Comparison of ENCODE assay signal across 13 cellular contexts in genomic region chr17:3447625-3448024, GRCh38. TPM values are rescaled to one million over a fixed set of nuclear protein-coding genes. Genes with fewer than 3 reads are reported as not detected.
DNase-seq lines count a peak whose midpoint lies in the region; ATAC-seq and TF ChIP-seq lines count a peak whose summit lies in the region.
"Had no signal": no experiment of that assay in that cellular context is flagged by ENCODE, and none has a peak within 500 bp of the region (broad histone marks: within the 10 kb centered on the region; RNA-seq: fewer than 3 reads in every experiment).

No MANE protein-coding gene starts in this region.

- H3K4me1 ChIP-seq in upper lobe of right lung (no peaks in the 10 kb centered on the region), prostate gland (replicated peaks) (no peaks in the 10 kb centered on the region)

- TF ChIP-seq POLR2A in NB4 (IDR thresholded peaks at IDR 0.05; ENCODE audit: extremely low read depth, insufficient read length) (no peak), prostate gland (IDR thresholded peaks at IDR 0.05) (no peak)

- no peak overlapping the region for H3K4me3 ChIP-seq in NB4 (ENCODE audit: low read depth, low read length)
- no peak overlapping the region for H3K4me3 ChIP-seq in upper lobe of right lung
- H3K4me3 ChIP-seq in prostate gland: no peak overlapping the region
- H3K4me3 ChIP-seq: skin epidermis had no signal

- peak; percentile 24 for DNase-seq in activated naive CD4-positive, alpha-beta T cell treated with anti-CD3 and anti-CD28 coated beads, Interleukin-2, amount 10 ng/mL, durations not matched to agents 7 days and 5 days
- no peak for DNase-seq in activated naive CD4-positive, alpha-beta T cell treated with anti-CD3 and anti-CD28 coated beads, Interleukin-2, amount 50 U/mL, for 16 hours
- DNase-seq in NB4 (ENCODE audit: low read depth) (peak; percentile 60), endothelial cell (ENCODE audit: low spot score) (peak; percentile 12), upper lobe of right lung (no peak), prostate gland (ENCODE audit: low spot score) (no peak)
- DNase-seq in activated T-helper 1 cell treated with anti-CD3 and anti-CD28 coated beads, Interleukin-12 subunit alpha, Interleukin-12 subunit beta, Interleukin-2, Interleukin-4 antibody, amounts not matched to agents 30 ng/mL and 10 ng/mL and 1 ng/mL, durations not matched to agents 14 hours and 24 hours and 36 hours (ENCODE audit: low spot score): no peak
- DNase-seq in activated CD8-positive, alpha-beta memory T cell treated with anti-CD3 and anti-CD28 coated beads, Interleukin-2, amount 10 ng/mL, durations not matched to agents 7 days and 5 days: no peak
- DNase-seq: activated CD4-positive, CD25-positive, alpha-beta regulatory T cell; NCI-H69 had no signal

- ATAC-seq in upper lobe of right lung: peak; percentile 46
- no peak for ATAC-seq in activated CD8-positive, alpha-beta memory T cell treated with anti-CD3 and anti-CD28 coated beads, Interleukin-2, amount 10 ng/mL, durations not matched to agents 7 days and 5 days

- TF ChIP-seq CTCF in NB4 (IDR thresholded peaks at IDR 0.05; ENCODE audit: low read depth, low read length) (peak; percentile 40), endothelial cell (IDR thresholded peaks at IDR 0.05; ENCODE audit: unreplicated experiment) (no peak), upper lobe of right lung (IDR thresholded peaks at IDR 0.05) (no peak), prostate gland (IDR thresholded peaks at IDR 0.05) (no peak)

- CTCF ChIA-PET in activated naive CD4-positive, alpha-beta T cell treated with anti-CD3 and anti-CD28 coated beads, Interleukin-2, amount 10 ng/mL, durations not matched to agents 7 days and 5 days (lab: Charles Lee): no interaction called here
- CTCF ChIA-PET in activated CD8-positive, alpha-beta memory T cell treated with anti-CD3 and anti-CD28 coated beads, Interleukin-2, amount 10 ng/mL, durations not matched to agents 7 days and 5 days (lab: Charles Lee): no interaction called here

- H3K4me1 Mint-ChIP-seq in activated naive CD4-positive, alpha-beta T cell treated with anti-CD3 and anti-CD28 coated beads, Interleukin-2, amount 10 ng/mL, durations not matched to agents 7 days and 5 days: no peaks in the 10 kb centered on the region
- H3K4me1 Mint-ChIP-seq in endothelial cell (ENCODE audit: unreplicated experiment): no peaks in the 10 kb centered on the region
- no peaks in the 10 kb centered on the region for H3K4me1 Mint-ChIP-seq in activated T-helper 1 cell treated with anti-CD3 and anti-CD28 coated beads, Interleukin-12 subunit alpha, Interleukin-12 subunit beta, Interleukin-2, Interleukin-4 antibody, amounts not matched to agents 30 ng/mL and 10 ng/mL and 1 ng/mL, durations not matched to agents 14 hours and 24 hours and 36 hours (ENCODE audit: low read depth)
- H3K4me1 Mint-ChIP-seq in activated CD8-positive, alpha-beta memory T cell treated with anti-CD3 and anti-CD28 coated beads, Interleukin-2, amount 10 ng/mL, durations not matched to agents 7 days and 5 days: no peaks in the 10 kb centered on the region
- H3K4me1 Mint-ChIP-seq: activated naive CD4-positive, alpha-beta T cell treated with anti-CD3 and anti-CD28 coated beads, Interleukin-2, amount 50 U/mL, for 24 hours had no signal

- no peak overlapping the region for H3K27ac ChIP-seq in upper lobe of right lung
- H3K27ac ChIP-seq in prostate gland: no peak overlapping the region
- H3K27ac ChIP-seq: skin epidermis had no signal

- H3K27me3 Mint-ChIP-seq in activated naive CD4-positive, alpha-beta T cell treated with anti-CD3 and anti-CD28 coated beads, Interleukin-2, amount 10 ng/mL, durations not matched to agents 7 days and 5 days: peaks cover 3% of the 10 kb centered on the region
- H3K27me3 Mint-ChIP-seq in endothelial cell (ENCODE audit: unreplicated experiment): no peaks in the 10 kb centered on the region
- H3K27me3 Mint-ChIP-seq in activated T-helper 1 cell treated with anti-CD3 and anti-CD28 coated beads, Interleukin-12 subunit alpha, Interleukin-12 subunit beta, Interleukin-2, Interleukin-4 antibody, amounts not matched to agents 30 ng/mL and 10 ng/mL and 1 ng/mL, durations not matched to agents 14 hours and 24 hours and 36 hours (ENCODE audit: insufficient read depth): peaks cover 15% of the 10 kb centered on the region
- peaks cover 19% of the 10 kb centered on the region for H3K27me3 Mint-ChIP-seq in activated CD8-positive, alpha-beta memory T cell treated with anti-CD3 and anti-CD28 coated beads, Interleukin-2, amount 10 ng/mL, durations not matched to agents 7 days and 5 days

- H3K27me3 ChIP-seq in upper lobe of right lung (no peaks in the 10 kb centered on the region), prostate gland (replicated peaks; ENCODE audit: insufficient read depth) (no peaks in the 10 kb centered on the region)

- intact Hi-C loops in upper lobe of right lung (cut with DNase I): no loop called here
- intact Hi-C loops in prostate gland (cut with DNase I): no loop called here
- intact Hi-C loops in activated T-helper 1 cell treated with anti-CD3 and anti-CD28 coated beads, Interleukin-12 subunit alpha, Interleukin-12 subunit beta, Interleukin-2, Interleukin-4 antibody, amounts not matched to agents 30 ng/mL and 10 ng/mL and 1 ng/mL, durations not matched to agents 14 hours and 24 hours and 36 hours (cut with micrococcal nuclease): loop anchor here (1.0 kb wide), 1 partner anchor 12 kb away; no protein-coding TSS in a partner anchor

- WGBS in prostate gland: 53% methylated on average over 2 of the region's 2 CpGs

- H3K4me3 Mint-ChIP-seq in activated naive CD4-positive, alpha-beta T cell treated with anti-CD3 and anti-CD28 coated beads, Interleukin-2, amount 10 ng/mL, durations not matched to agents 7 days and 5 days: no peak overlapping the region
- no peak overlapping the region for H3K4me3 Mint-ChIP-seq in endothelial cell (ENCODE audit: unreplicated experiment)
- H3K4me3 Mint-ChIP-seq in activated T-helper 1 cell treated with anti-CD3 and anti-CD28 coated beads, Interleukin-12 subunit alpha, Interleukin-12 subunit beta, Interleukin-2, Interleukin-4 antibody, amounts not matched to agents 30 ng/mL and 10 ng/mL and 1 ng/mL, durations not matched to agents 14 hours and 24 hours and 36 hours: no peak overlapping the region
- no peak overlapping the region for H3K4me3 Mint-ChIP-seq in activated CD8-positive, alpha-beta memory T cell treated with anti-CD3 and anti-CD28 coated beads, Interleukin-2, amount 10 ng/mL, durations not matched to agents 7 days and 5 days
- H3K4me3 Mint-ChIP-seq: activated naive CD4-positive, alpha-beta T cell treated with anti-CD3 and anti-CD28 coated beads, Interleukin-2, amount 50 U/mL, for 24 hours; stimulated activated naive CD8-positive, alpha-beta T cell treated with anti-CD3 and anti-CD28 coated beads, Interleukin-15, Interleukin-2, amounts not matched to agents 100 ng/mL and 50 ng/mL, for 24 hours had no signal

- no peaks in the 10 kb centered on the region for H3K9me3 ChIP-seq in upper lobe of right lung
- no peaks in the 10 kb centered on the region for H3K9me3 ChIP-seq in prostate gland

- no peaks in the 10 kb centered on the region for H3K36me3 Mint-ChIP-seq in activated naive CD4-positive, alpha-beta T cell treated with anti-CD3 and anti-CD28 coated beads, Interleukin-2, amount 10 ng/mL, durations not matched to agents 7 days and 5 days
- H3K36me3 Mint-ChIP-seq in endothelial cell (ENCODE audit: low read depth, unreplicated experiment): no peaks in the 10 kb centered on the region
- H3K36me3 Mint-ChIP-seq in activated T-helper 1 cell treated with anti-CD3 and anti-CD28 coated beads, Interleukin-12 subunit alpha, Interleukin-12 subunit beta, Interleukin-2, Interleukin-4 antibody, amounts not matched to agents 30 ng/mL and 10 ng/mL and 1 ng/mL, durations not matched to agents 14 hours and 24 hours and 36 hours (ENCODE audit: low read depth): no peaks in the 10 kb centered on the region
- H3K36me3 Mint-ChIP-seq in activated CD8-positive, alpha-beta memory T cell treated with anti-CD3 and anti-CD28 coated beads, Interleukin-2, amount 10 ng/mL, durations not matched to agents 7 days and 5 days: no peaks in the 10 kb centered on the region
- H3K36me3 Mint-ChIP-seq: activated naive CD4-positive, alpha-beta T cell treated with anti-CD3 and anti-CD28 coated beads, Interleukin-2, amount 50 U/mL, for 24 hours had no signal

- no peaks in the 10 kb centered on the region for H3K36me3 ChIP-seq in upper lobe of right lung
- H3K36me3 ChIP-seq in prostate gland: no peaks in the 10 kb centered on the region

- no peak overlapping the region for H3K27ac Mint-ChIP-seq in activated naive CD4-positive, alpha-beta T cell treated with anti-CD3 and anti-CD28 coated beads, Interleukin-2, amount 10 ng/mL, durations not matched to agents 7 days and 5 days
- H3K27ac Mint-ChIP-seq in endothelial cell (ENCODE audit: unreplicated experiment): no peak overlapping the region
- no peak overlapping the region for H3K27ac Mint-ChIP-seq in activated T-helper 1 cell treated with anti-CD3 and anti-CD28 coated beads, Interleukin-12 subunit alpha, Interleukin-12 subunit beta, Interleukin-2, Interleukin-4 antibody, amounts not matched to agents 30 ng/mL and 10 ng/mL and 1 ng/mL, durations not matched to agents 14 hours and 24 hours and 36 hours
- no peak overlapping the region for H3K27ac Mint-ChIP-seq in activated CD8-positive, alpha-beta memory T cell treated with anti-CD3 and anti-CD28 coated beads, Interleukin-2, amount 10 ng/mL, durations not matched to agents 7 days and 5 days
- H3K27ac Mint-ChIP-seq: activated naive CD4-positive, alpha-beta T cell treated with anti-CD3 and anti-CD28 coated beads, Interleukin-2, amount 50 U/mL, for 24 hours; stimulated activated naive CD8-positive, alpha-beta T cell treated with anti-CD3 and anti-CD28 coated beads, Interleukin-15, Interleukin-2, amounts not matched to agents 100 ng/mL and 50 ng/mL, for 24 hours had no signal

- no peaks in the 10 kb centered on the region for H3K9me3 Mint-ChIP-seq in activated naive CD4-positive, alpha-beta T cell treated with anti-CD3 and anti-CD28 coated beads, Interleukin-2, amount 10 ng/mL, durations not matched to agents 7 days and 5 days
- H3K9me3 Mint-ChIP-seq in endothelial cell (ENCODE audit: unreplicated experiment): no peaks in the 10 kb centered on the region
- H3K9me3 Mint-ChIP-seq in activated T-helper 1 cell treated with anti-CD3 and anti-CD28 coated beads, Interleukin-12 subunit alpha, Interleukin-12 subunit beta, Interleukin-2, Interleukin-4 antibody, amounts not matched to agents 30 ng/mL and 10 ng/mL and 1 ng/mL, durations not matched to agents 14 hours and 24 hours and 36 hours: no peaks in the 10 kb centered on the region
- H3K9me3 Mint-ChIP-seq in activated CD8-positive, alpha-beta memory T cell treated with anti-CD3 and anti-CD28 coated beads, Interleukin-2, amount 10 ng/mL, durations not matched to agents 7 days and 5 days (ENCODE audit: low read depth): no peaks in the 10 kb centered on the region
- H3K9me3 Mint-ChIP-seq: activated naive CD4-positive, alpha-beta T cell treated with anti-CD3 and anti-CD28 coated beads, Interleukin-2, amount 50 U/mL, for 24 hours; stimulated activated naive CD8-positive, alpha-beta T cell treated with anti-CD3 and anti-CD28 coated beads, Interleukin-15, Interleukin-2, amounts not matched to agents 100 ng/mL and 50 ng/mL, for 24 hours had no signal

RNA-seq across cellular contexts. Expression of gene OR1E2, which starts 14.0 kb away (rescaled TPM):
- total RNA-seq in endothelial cell (ENCODE audit: unreplicated experiment) (not detected), upper lobe of right lung (not detected), prostate gland (not detected)
- total RNA-seq in activated T-helper 1 cell treated with anti-CD3 and anti-CD28 coated beads, Interleukin-12 subunit alpha, Interleukin-12 subunit beta, Interleukin-2, Interleukin-4 antibody, amounts not matched to agents 30 ng/mL and 10 ng/mL and 1 ng/mL, durations not matched to agents 14 hours and 24 hours and 36 hours: not detected in 2 replicates
- total RNA-seq in activated CD8-positive, alpha-beta memory T cell treated with anti-CD3 and anti-CD28 coated beads, Interleukin-2, amount 10 ng/mL, durations not matched to agents 7 days and 5 days: not detected

RNA-seq across cellular contexts. Expression of gene SPATA22, which starts 24.0 kb away (rescaled TPM):
- total RNA-seq in endothelial cell (ENCODE audit: unreplicated experiment) (not detected), upper lobe of right lung (0.75 TPM), prostate gland (10 to 100 TPM in 1 of 2 donors, not detected in 1; 13.5 TPM)
- not detected in 2 replicates for total RNA-seq in activated T-helper 1 cell treated with anti-CD3 and anti-CD28 coated beads, Interleukin-12 subunit alpha, Interleukin-12 subunit beta, Interleukin-2, Interleukin-4 antibody, amounts not matched to agents 30 ng/mL and 10 ng/mL and 1 ng/mL, durations not matched to agents 14 hours and 24 hours and 36 hours
- total RNA-seq in activated CD8-positive, alpha-beta memory T cell treated with anti-CD3 and anti-CD28 coated beads, Interleukin-2, amount 10 ng/mL, durations not matched to agents 7 days and 5 days: under 1 TPM in 1 of 2 experiments, not detected in 1; 0.67 TPM

RNA-seq across cellular contexts. Expression of gene ASPA, which starts 28.2 kb away (rescaled TPM):
- not detected for total RNA-seq in endothelial cell (ENCODE audit: unreplicated experiment)
- 8.2 TPM for total RNA-seq in upper lobe of right lung
- 1 to 10 TPM in 1 of 2 donors, under 1 TPM in 1; 0.46 to 3.5 TPM for total RNA-seq in prostate gland
- not detected in 2 replicates for total RNA-seq in activated T-helper 1 cell treated with anti-CD3 and anti-CD28 coated beads, Interleukin-12 subunit alpha, Interleukin-12 subunit beta, Interleukin-2, Interleukin-4 antibody, amounts not matched to agents 30 ng/mL and 10 ng/mL and 1 ng/mL, durations not matched to agents 14 hours and 24 hours and 36 hours
- total RNA-seq in activated CD8-positive, alpha-beta memory T cell treated with anti-CD3 and anti-CD28 coated beads, Interleukin-2, amount 10 ng/mL, durations not matched to agents 7 days and 5 days: not detected

RNA-seq across cellular contexts. Expression of gene OR3A3, which starts 36.5 kb away (rescaled TPM):
- total RNA-seq in endothelial cell (ENCODE audit: unreplicated experiment) (not detected), upper lobe of right lung (not detected), prostate gland (not detected)
- total RNA-seq in activated T-helper 1 cell treated with anti-CD3 and anti-CD28 coated beads, Interleukin-12 subunit alpha, Interleukin-12 subunit beta, Interleukin-2, Interleukin-4 antibody, amounts not matched to agents 30 ng/mL and 10 ng/mL and 1 ng/mL, durations not matched to agents 14 hours and 24 hours and 36 hours: not detected in 2 replicates
- total RNA-seq in activated CD8-positive, alpha-beta memory T cell treated with anti-CD3 and anti-CD28 coated beads, Interleukin-2, amount 10 ng/mL, durations not matched to agents 7 days and 5 days: not detected

RNA-seq across cellular contexts. Expression of gene OR1E1, which starts 49.4 kb away (rescaled TPM):
- not detected for total RNA-seq in endothelial cell (ENCODE audit: unreplicated experiment)
- total RNA-seq in upper lobe of right lung: not detected
- total RNA-seq in prostate gland: not detected
- total RNA-seq in activated T-helper 1 cell treated with anti-CD3 and anti-CD28 coated beads, Interleukin-12 subunit alpha, Interleukin-12 subunit beta, Interleukin-2, Interleukin-4 antibody, amounts not matched to agents 30 ng/mL and 10 ng/mL and 1 ng/mL, durations not matched to agents 14 hours and 24 hours and 36 hours: not detected in 2 replicates
- not detected for total RNA-seq in activated CD8-positive, alpha-beta memory T cell treated with anti-CD3 and anti-CD28 coated beads, Interleukin-2, amount 10 ng/mL, durations not matched to agents 7 days and 5 days

Comparison
In these comparisons a context has a peak if more than half of its experiments do, and no peak if none do; other contexts are left out.
1. DNase-seq: peak in activated naive CD4-positive, alpha-beta T cell treated with anti-CD3 and anti-CD28 coated beads, Interleukin-2, amount 10 ng/mL, durations not matched to agents 7 days and 5 days (single experiment), NB4 (single experiment) and endothelial cell (single experiment); none in activated naive CD4-positive, alpha-beta T cell treated with anti-CD3 and anti-CD28 coated beads, Interleukin-2, amount 50 U/mL, for 16 hours (single experiment), upper lobe of right lung (single experiment), prostate gland (single experiment), activated T-helper 1 cell treated with anti-CD3 and anti-CD28 coated beads, Interleukin-12 subunit alpha, Interleukin-12 subunit beta, Interleukin-2, Interleukin-4 antibody, amounts not matched to agents 30 ng/mL and 10 ng/mL and 1 ng/mL, durations not matched to agents 14 hours and 24 hours and 36 hours (single experiment) and activated CD8-positive, alpha-beta memory T cell treated with anti-CD3 and anti-CD28 coated beads, Interleukin-2, amount 10 ng/mL, durations not matched to agents 7 days and 5 days (single experiment).